ENCODE assay signal across 27 cellular contexts in the genomic region with DNA sequence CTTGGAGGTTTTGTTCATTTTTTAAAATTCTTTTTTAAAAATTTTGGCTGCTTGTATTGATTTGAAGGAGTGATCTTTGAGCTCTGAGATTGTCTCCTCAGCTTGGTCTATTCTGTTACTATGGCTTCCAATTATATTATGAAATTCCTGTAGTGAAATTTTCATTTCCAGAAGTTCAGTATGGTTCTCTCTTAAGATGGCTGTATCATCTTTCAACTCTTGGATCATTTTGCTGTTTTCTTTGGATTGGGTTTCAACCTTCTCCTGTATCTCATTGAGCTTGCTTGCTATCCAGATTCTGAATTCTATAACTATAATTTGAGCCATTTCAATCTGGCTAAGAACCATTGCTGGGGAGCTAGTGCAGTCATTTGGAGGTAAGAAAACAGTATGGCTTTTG.
"Had no signal": no experiment of that assay in that cellular context is flagged by ENCODE, and none has a peak within 500 bp of the region (broad histone marks: within the 10 kb centered on the region; RNA-seq: fewer than 3 reads in every experiment).

No MANE protein-coding gene starts in this region.

- H3K4me3 ChIP-seq: colonic mucosa, gastrocnemius medialis, lung, mucosa of descending colon, neural progenitor cell, psoas muscle, thyroid gland, vagina had no signal

- FAIRE-seq: kidney, small intestine had no signal

- DNase-seq: colonic mucosa; effector CD8-positive, alpha-beta T cell; endodermal cell; foreskin fibroblast; gastrocnemius medialis; head of caudate nucleus; kidney; mucosa of descending colon; naive thymus-derived CD4-positive, alpha-beta T cell; psoas muscle; small intestine; stimulated activated CD4-positive, alpha-beta T cell treated with anti-CD3 and anti-CD28 coated beads, Interleukin-12 subunit alpha, Interleukin-12 subunit beta, amount 100 ng/mL, for 4 hours; stimulated activated CD4-positive, alpha-beta T cell treated with anti-CD3 and anti-CD28 coated beads, Interleukin-1b, Interleukin-23, amount 100 ng/mL, for 48 hours; stimulated activated CD4-positive, alpha-beta T cell treated with anti-CD3 and anti-CD28 coated beads, Interleukin-4, amount 100 ng/mL, for 1 hour; stimulated activated CD8-positive, alpha-beta memory T cell treated with anti-CD3 and anti-CD28 coated beads, Interleukin-4, amount 100 ng/mL, for 48 hours; stimulated activated naive CD4-positive, alpha-beta T cell; stimulated activated naive CD8-positive, alpha-beta T cell treated with anti-CD3 and anti-CD28 coated beads, Interleukin-15, amount 100 ng/mL, for 72 hours; thyroid gland; trophoblast cell had no signal

- H3K9me3 Mint-ChIP-seq: memory B cell, neural progenitor cell had no signal

- H3K4me1 ChIP-seq: colonic mucosa, gastrocnemius medialis, neural progenitor cell, psoas muscle, thyroid gland, vagina had no signal

- H3K27ac ChIP-seq: colonic mucosa, epithelial cell of prostate, gastrocnemius medialis, neural progenitor cell, psoas muscle, thyroid gland, vagina had no signal

- H2AFZ ChIP-seq: neural progenitor cell had no signal

- H3K4me1 Mint-ChIP-seq: endodermal cell; mesothelial cell of epicardium; neural progenitor cell; stimulated activated naive CD8-positive, alpha-beta T cell treated with anti-CD3 and anti-CD28 coated beads, Interleukin-15, amount 100 ng/mL, for 72 hours had no signal

- H3K27ac Mint-ChIP-seq: dendritic cell treated with granulocyte-macrophage colony-stimulating factor and Interleukin-4, amounts not matched to agents 40 ng/mL and 50 ng/mL, for 4 days; endodermal cell; memory B cell; mesothelial cell of epicardium; naive thymus-derived CD4-positive, alpha-beta T cell; nephron; neural progenitor cell had no signal

- H3K9ac ChIP-seq: neural progenitor cell had no signal

- H3K4me3 Mint-ChIP-seq: dendritic cell treated with granulocyte-macrophage colony-stimulating factor and Interleukin-4, amounts not matched to agents 40 ng/mL and 50 ng/mL, for 4 days; endodermal cell; memory B cell; mesothelial cell of epicardium; naive thymus-derived CD4-positive, alpha-beta T cell; nephron; neural progenitor cell; stimulated activated naive CD8-positive, alpha-beta T cell treated with anti-CD3 and anti-CD28 coated beads, Interleukin-15, amount 100 ng/mL, for 72 hours had no signal

- H3K36me3 ChIP-seq: colonic mucosa, gastrocnemius medialis, neural progenitor cell, thyroid gland, vagina had no signal

- H3K27me3 ChIP-seq: colonic mucosa, gastrocnemius medialis, neural progenitor cell, thyroid gland, vagina had no signal

- H3K36me3 Mint-ChIP-seq: mesothelial cell of epicardium, neural progenitor cell had no signal

- H3K4me2 ChIP-seq: neural progenitor cell had no signal

- H3K27me3 Mint-ChIP-seq: dendritic cell treated with granulocyte-macrophage colony-stimulating factor and Interleukin-4, amounts not matched to agents 40 ng/mL and 50 ng/mL, for 4 days; naive thymus-derived CD4-positive, alpha-beta T cell; stimulated activated naive CD8-positive, alpha-beta T cell treated with anti-CD3 and anti-CD28 coated beads, Interleukin-15, amount 100 ng/mL, for 72 hours had no signal

- H3K9me3 ChIP-seq: colonic mucosa, gastrocnemius medialis, mucosa of descending colon, psoas muscle, thyroid gland, vagina had no signal
